In genomic region chr14:35159742-35160409, GRCh38 we compare ENCODE assay signal across 1 cellular context.
TF ChIP-seq lines count a peak whose summit lies in the region.

No MANE protein-coding gene starts in this region.

TF ChIP-seq in GM12878, 131 proteins besides CTCF, POLR2A, EP300 and RAD21 (continued from another document and continues in another):
- TF ChIP-seq ZNF687 (IDR thresholded peaks at IDR 0.05) (no peak), BCL3 (IDR thresholded peaks at IDR 0.05; ENCODE audit: borderline replicate concordance, insufficient read depth, low read depth, low read length, poor library complexity, severe bottlenecking) (no peak), ESRRA (IDR thresholded peaks at IDR 0.05; ENCODE audit: low read length) (no peak), RB1 (IDR thresholded peaks at IDR 0.05; ENCODE audit: borderline replicate concordance) (no peak), HSF1 (IDR thresholded peaks at IDR 0.05; ENCODE audit: low read depth, low read length) (no peak), REST (IDR thresholded peaks at IDR 0.05; ENCODE audit: low read depth, low read length) (no peak), RFX5 (IDR thresholded peaks at IDR 0.05; ENCODE audit: low read depth, low read length) (no peak), ZSCAN29 (IDR thresholded peaks at IDR 0.05) (no peak), ZBTB4 (CRISPR knock-in tag; IDR thresholded peaks at IDR 0.05) (no peak), GATAD2B (conservative IDR thresholded peaks at IDR 0.05; ENCODE audit: low read depth) (peak; percentile 42; the same call in 1 of the 2 replicates), JUND (IDR thresholded peaks at IDR 0.05; ENCODE audit: low read depth, low read length) (no peak), SIX5 (IDR thresholded peaks at IDR 0.05; ENCODE audit: low read depth, low read length, severe bottlenecking) (no peak), BCL11A (IDR thresholded peaks at IDR 0.05; ENCODE audit: low read depth, low read length) (no peak), POLR2AphosphoS5 (IDR thresholded peaks at IDR 0.05; ENCODE audit: low read length) (no peak), TCF3 (IDR thresholded peaks at IDR 0.05; ENCODE audit: borderline replicate concordance, insufficient read depth, low read depth, low read length) (no peak), JUNB (IDR thresholded peaks at IDR 0.05) (peak; percentile 72), ZBTB40 (IDR thresholded peaks at IDR 0.05; ENCODE audit: borderline replicate concordance) (no peak), TARDBP (IDR thresholded peaks at IDR 0.05; ENCODE audit: borderline replicate concordance) (no peak), ZNF592 (IDR thresholded peaks at IDR 0.05) (no peak), SMAD5 (IDR thresholded peaks at IDR 0.05; ENCODE audit: low read depth) (no peak), PAX8 (IDR thresholded peaks at IDR 0.05) (no peak), ATF2 (IDR thresholded peaks at IDR 0.05; ENCODE audit: low read length) (no peak; the same call in 1 of the 2 replicates), PML (IDR thresholded peaks at IDR 0.05; ENCODE audit: low read length) (no peak), ZNF217 (IDR thresholded peaks at IDR 0.05) (no peak), NFXL1 (IDR thresholded peaks at IDR 0.05; ENCODE audit: borderline replicate concordance) (no peak), ZBTB33 (IDR thresholded peaks at IDR 0.05) (no peak), ZNF207 (IDR thresholded peaks at IDR 0.05; ENCODE audit: borderline replicate concordance) (no peak)
